29 cellular contexts compared by ENCODE assay signal in the genomic region with DNA sequence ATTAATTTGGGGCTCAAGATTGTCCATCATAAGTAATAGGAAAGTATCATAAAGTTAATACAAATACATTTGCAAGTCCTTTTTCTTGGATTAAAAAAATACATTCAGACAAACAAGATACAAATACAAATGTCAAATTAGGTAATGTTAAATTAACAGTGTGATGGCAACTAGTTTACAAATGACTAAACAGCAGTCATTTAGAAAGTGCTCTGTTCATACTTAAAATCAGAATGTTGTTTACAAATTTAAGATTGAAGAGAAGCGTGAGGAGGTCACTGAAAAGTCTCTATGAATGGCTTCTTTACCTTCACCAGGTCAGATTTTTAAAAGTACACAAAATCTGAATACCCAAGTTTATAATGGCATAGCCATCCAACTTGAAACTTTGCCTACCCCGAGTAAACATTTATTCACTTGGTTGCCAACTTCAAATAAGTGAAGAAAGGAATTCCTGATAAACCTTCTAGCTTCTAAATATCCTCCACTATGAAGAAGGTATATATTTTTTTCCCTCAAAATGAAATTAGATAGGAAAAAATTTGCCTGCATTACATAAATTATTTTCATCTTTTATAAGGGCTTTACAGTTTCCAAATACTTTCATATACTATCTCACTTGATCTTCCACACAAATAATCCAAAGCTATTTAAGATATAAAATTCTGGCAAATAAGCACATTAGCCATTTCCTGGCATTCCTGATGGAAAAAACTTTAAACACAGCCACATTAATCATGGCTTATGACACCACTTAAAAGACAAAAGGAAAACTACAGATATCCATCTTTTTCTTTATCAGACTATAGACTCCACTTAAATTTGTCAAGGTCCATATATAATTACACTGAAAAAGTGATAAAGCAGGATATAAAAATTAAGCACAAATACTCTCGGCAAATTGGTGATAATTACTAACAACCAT. TPM values are rescaled to one million over a fixed set of nuclear protein-coding genes. Genes with fewer than 3 reads are reported as not detected.
A peak's percentile ranks its signal among the peaks of the same experiment; 100 is the strongest.
DNase-seq lines count a peak whose midpoint lies in the region; ATAC-seq, FAIRE-seq and TF ChIP-seq lines count a peak whose summit lies in the region.
"Had no signal": no experiment of that assay in that cellular context is flagged by ENCODE, and none has a peak within 500 bp of the region (broad histone marks: within the 10 kb centered on the region; RNA-seq: fewer than 3 reads in every experiment).

No MANE protein-coding gene starts in this region.

- intact Hi-C loops in right lobe of liver (cut with DNase I) (no loop called here), HepG2 (cut with micrococcal nuclease; ENCODE audit: unreplicated experiment) (no loop called here), testis (cut with DNase I; ENCODE audit: low total_unique reads) (no loop called here)

- H3K27ac ChIP-seq in right lobe of liver (no peak overlapping the region), HepG2 (ENCODE audit: extremely low read length, insufficient read depth, low read length) (no peak overlapping the region), testis (no peak overlapping the region)
- H3K27ac ChIP-seq: body of pancreas, left ventricle myocardium inferior, RWPE1, thoracic aorta had no signal

- H3K36me3 ChIP-seq in right lobe of liver (no peaks in the 10 kb centered on the region), HepG2 (replicated peaks in 1 of 2; ENCODE audit: control insufficient read depth in 1 of 2, insufficient read depth in 2 of 2, low read length in 2 of 2) (peaks cover 2 to 33% of the 10 kb centered on the region in 2 experiments; a peak in 4 of 5 replicates), testis (ENCODE audit: low read depth, missing control alignments) (peaks cover 3% of the 10 kb centered on the region), BE2C (no peaks in the 10 kb centered on the region)

- H3K4me3 ChIP-seq in right lobe of liver = no peak overlapping the region
- H3K4me3 ChIP-seq in HepG2 (replicated peaks in 1 of 3; ENCODE audit: insufficient read depth in 1 of 3, low read depth in 2 of 3, low read length in 3 of 3) = no peak overlapping the region
- no peak overlapping the region for H3K4me3 ChIP-seq in testis
- H3K4me3 ChIP-seq in BE2C (ENCODE audit: low read depth, low read length) = no peak overlapping the region
- H3K4me3 ChIP-seq: body of pancreas, K562, left ventricle myocardium inferior, MG63, thoracic aorta had no signal

- no peak overlapping the region for H3K4me2 ChIP-seq in HepG2 (ENCODE audit: low read depth, low read length)

- no peaks in the 10 kb centered on the region for H3K9me3 Mint-ChIP-seq in central memory CD8-positive, alpha-beta T cell
- H3K9me3 Mint-ChIP-seq: activated T-cell treated with anti-CD3 and anti-CD28 coated beads, Interleukin-2, amount 50 U/mL, for 4 hours; CD4-positive, alpha-beta T cell; T-helper 2 cell treated with Interferon-gamma antibody and Interleukin-4, amounts not matched to agents 5 μg/mL and 100 μg/mL, for 36 hours had no signal

- H3K79me2 ChIP-seq in HepG2 (ENCODE audit: insufficient read depth, low read length) = no peaks in the 10 kb centered on the region

- H4K20me1 ChIP-seq in HepG2 (ENCODE audit: insufficient read depth, low read length) = no peaks in the 10 kb centered on the region

- POLR2A ChIA-PET in HepG2 (lab: Yijun Ruan, JAX) = no interaction called here

- H3K27ac Mint-ChIP-seq in central memory CD8-positive, alpha-beta T cell (ENCODE audit: low read depth) = peak overlapping the region; percentile 69
- H3K27ac Mint-ChIP-seq: activated CD4-positive, alpha-beta T cell treated with anti-CD3 and anti-CD28 coated beads for 36 hours; CD4-positive, alpha-beta T cell; progenitor cell of endocrine pancreas had no signal

- no peak for TF ChIP-seq CTCF in right lobe of liver (IDR thresholded peaks at IDR 0.05)
- no peak for TF ChIP-seq CTCF in HepG2 (CRISPR knock-in tag; IDR thresholded peaks at IDR 0.05)
- no peak for TF ChIP-seq CTCF in testis (IDR thresholded peaks at IDR 0.05)
- no peak for TF ChIP-seq CTCF in BE2C (IDR thresholded peaks at IDR 0.05; ENCODE audit: low read depth, low read length)

- H3K4me1 Mint-ChIP-seq in central memory CD8-positive, alpha-beta T cell = peaks cover 4% of the 10 kb centered on the region

- no peak for TF ChIP-seq RAD21 in HepG2 (CRISPR knock-in tag; IDR thresholded peaks at IDR 0.05)

- TF ChIP-seq EP300 in HepG2 (IDR thresholded peaks at IDR 0.05; ENCODE audit: low read depth in 2 of 2, low read length in 2 of 2) (no peak), HepG2 (CRISPR knock-in tag; IDR thresholded peaks at IDR 0.05; ENCODE audit: borderline replicate concordance) (no peak)

- DNase-seq in right lobe of liver (no peak), HepG2 (ENCODE audit: low spot score) (no peak), NOMO-1 treated with DMSO at 0.1 percent for 48 hours (lab: John Stamatoyannopoulos, UW; ENCODE audit: unreplicated experiment) (no peak), testis (no peak), NCI-H1092 (lab: John Stamatoyannopoulos, UW) (no peak), BE2C (no peak)
- DNase-seq in central memory CD8-positive, alpha-beta T cell (ENCODE audit: low spot score in 2 of 2) = no peak
- DNase-seq: activated CD4-positive, alpha-beta T cell treated with anti-CD3 and anti-CD28 coated beads for 36 hours; activated naive CD4-positive, alpha-beta T cell treated with Interleukin-2 at 50 U/mL for 16 hours; activated T-cell treated with anti-CD3 and anti-CD28 coated beads, Interleukin-2, amount 50 U/mL, for 4 hours; body of pancreas; CD4-positive, alpha-beta T cell; HCEC 1CT; left ventricle myocardium inferior; MG63; NCI-H1417; NCI-H2081 treated with DMSO at 0.1 percent for 48 hours; NCI-H345; NCI-H748 treated with DMSO at 0.1 percent for 48 hours; stimulated activated naive CD4-positive, alpha-beta T cell had no signal

- 54% methylated on average over 3 of the region's 3 CpGs for WGBS in right lobe of liver (ENCODE audit: insufficient coverage, low coverage, low lambda C conversion rate, missing lambda C conversion rate)
- 95% methylated on average over 3 of the region's 3 CpGs for WGBS in HepG2 (ENCODE audit: low lambda C conversion rate)
- 90 to 95% methylated on average over 3 of the region's 3 CpGs for WGBS in testis, 2 donors

- TF ChIP-seq POLR2A in right lobe of liver (IDR thresholded peaks at IDR 0.05) (no peak), HepG2 (IDR thresholded peaks at IDR 0.05; ENCODE audit: insufficient read depth in 1 of 2, low read depth in 2 of 2, low read length in 2 of 2) (no peak), testis (IDR thresholded peaks at IDR 0.05) (no peak)

- peaks cover 40% of the 10 kb centered on the region for H3K36me3 Mint-ChIP-seq in central memory CD8-positive, alpha-beta T cell (ENCODE audit: insufficient read depth)

- no peak overlapping the region for H3K9ac ChIP-seq in HepG2 (ENCODE audit: insufficient read depth, low read depth, low read length)

- H3K4me1 ChIP-seq in right lobe of liver = peaks cover 0 to 15% (median 3%) of the 10 kb centered on the region in 4 donors
- peaks cover 30% of the 10 kb centered on the region for H3K4me1 ChIP-seq in HepG2 (ENCODE audit: insufficient read depth, low read length)
- H3K4me1 ChIP-seq in testis = no peaks in the 10 kb centered on the region
- H3K4me1 ChIP-seq in BE2C = no peaks in the 10 kb centered on the region
- H3K4me1 ChIP-seq: body of pancreas, left ventricle myocardium inferior had no signal

- no TSS peak for BruUV-seq in HepG2 (replicated peaks; lab: Mats Ljungman, UMichigan)

- FAIRE-seq in HepG2 (lab: Jason Lieb, UNC) = no peak
- FAIRE-seq: A204.1, islet of Langerhans, K562, urothelium cell line had no signal

- CTCF ChIA-PET in HepG2 (lab: Yijun Ruan, JAX; ENCODE audit: low intra/inter-chr PET ratio, low total read pairs) = no interaction called here

- H3K9me3 ChIP-seq in right lobe of liver = no peaks in the 10 kb centered on the region
- H3K9me3 ChIP-seq in HepG2 (ENCODE audit: low read length) = no peaks in the 10 kb centered on the region
- no peaks in the 10 kb centered on the region for H3K9me3 ChIP-seq in testis
- no peaks in the 10 kb centered on the region for H3K9me3 ChIP-seq in BE2C
- H3K9me3 ChIP-seq: body of pancreas, left ventricle myocardium inferior, MG63, thoracic aorta had no signal

- no peak overlapping the region for H2AFZ ChIP-seq in HepG2 (ENCODE audit: low read length)

- H3K27me3 ChIP-seq in right lobe of liver (no peaks in the 10 kb centered on the region), HepG2 (ENCODE audit: control insufficient read depth in 1 of 2, insufficient read depth in 2 of 2, low read length in 2 of 2) (no peaks in the 10 kb centered on the region), testis (no peaks in the 10 kb centered on the region), BE2C (no peaks in the 10 kb centered on the region)
- H3K27me3 ChIP-seq: body of pancreas, MG63 had no signal

- ATAC-seq in right lobe of liver (peak in 3 of 4 donors; percentile 57 to 72 (median 61)), HepG2 (no peak), HG02938 (IDR thresholded peaks at IDR 0.05; ENCODE audit: unreplicated experiment) (peak; percentile 65)
- ATAC-seq in central memory CD8-positive, alpha-beta T cell (replicated peaks; ENCODE audit: extremely low read depth, poor library complexity, severe bottlenecking) = no peak
- ATAC-seq: activated CD4-positive, alpha-beta T cell treated with anti-CD3 and anti-CD28 coated beads for 36 hours; activated T-cell treated with anti-CD3 and anti-CD28 coated beads, Interleukin-2, amount 50 U/mL, for 4 hours; body of pancreas; K562 had no signal

- in situ Hi-C loops in HepG2 (cut with HindIII; ENCODE audit: extremely low pct_ligation_motif_present, low pct_unique_long_range_greater_than_20kb) = no loop called here

- no peak overlapping the region for H3K4me3 Mint-ChIP-seq in central memory CD8-positive, alpha-beta T cell
- H3K4me3 Mint-ChIP-seq: activated CD4-positive, alpha-beta T cell treated with anti-CD3 and anti-CD28 coated beads for 36 hours; activated T-cell treated with anti-CD3 and anti-CD28 coated beads, Interleukin-2, amount 50 U/mL, for 4 hours; CD4-positive, alpha-beta T cell; T-helper 2 cell treated with Interferon-gamma antibody and Interleukin-4, amounts not matched to agents 5 μg/mL and 100 μg/mL, for 36 hours had no signal

- H3K27me3 Mint-ChIP-seq in central memory CD8-positive, alpha-beta T cell = no peaks in the 10 kb centered on the region
- H3K27me3 Mint-ChIP-seq: activated CD4-positive, alpha-beta T cell treated with anti-CD3 and anti-CD28 coated beads for 36 hours; CD4-positive, alpha-beta T cell; progenitor cell of endocrine pancreas had no signal

RNA-seq across cellular contexts. Expression of gene NEK10, which starts 11.5 kb away (rescaled TPM):
- 1 to 10 TPM in 3 of 6 experiments, under 1 TPM in 3; 0.43 to 2.5 (median 0.87) TPM for total RNA-seq in right lobe of liver
- total RNA-seq in HepG2 (2016; rRNA removed; fragmentation: Illumina TruSeq; extraction: Trizol) = 14.2 and 15.0 TPM in 2 replicates
- total RNA-seq in HepG2 (2016; cell fraction: cytosol; rRNA removed; fragmentation: Illumina TruSeq; extraction: Trizol; ENCODE audit: low read depth) = 10.7 and 11.1 TPM in 2 replicates
- 13.1 and 15.6 TPM in 2 replicates for total RNA-seq in HepG2 (2016; cell fraction: insoluble cytoplasmic fraction; rRNA removed; fragmentation: Illumina TruSeq; extraction: Trizol)
- total RNA-seq in HepG2 (2016; cell fraction: membrane; rRNA removed; fragmentation: Illumina TruSeq; extraction: Trizol) = 6.9 and 9.2 TPM in 2 replicates
- total RNA-seq in HepG2 (2016; cell fraction: nucleus; rRNA removed; fragmentation: Illumina TruSeq; extraction: Trizol) = 33.9 and 37.7 TPM in 2 replicates
- 2.3 and 2.8 TPM in 2 replicates for polyA plus RNA-seq in HepG2 (2011; rRNA removed)
- 1.3 TPM in 2 replicates for polyA plus RNA-seq in HepG2 (2011; cell fraction: cytosol; rRNA removed)
- 4.3 and 4.4 TPM in 2 replicates for polyA plus RNA-seq in HepG2 (2011; cell fraction: nucleus; rRNA removed)
- 3.2 and 3.8 TPM in 2 replicates for polyA plus RNA-seq in HepG2 (2012)
- 0.54 and 0.58 TPM in 2 replicates for polyA plus RNA-seq in HepG2 (2016; cell fraction: cytosol; fragmentation: Illumina TruSeq; extraction: Trizol; ENCODE audit: low read depth)
- 4.4 and 4.9 TPM in 2 replicates for polyA plus RNA-seq in HepG2 (2016; cell fraction: insoluble cytoplasmic fraction; fragmentation: Illumina TruSeq; extraction: Trizol; ENCODE audit: low read depth)
- polyA plus RNA-seq in HepG2 (2016; cell fraction: membrane; fragmentation: Illumina TruSeq; extraction: Trizol; ENCODE audit: low read depth) = 1.8 and 1.9 TPM in 2 replicates
- 10.4 and 12.9 TPM in 2 replicates for polyA plus RNA-seq in HepG2 (2016; cell fraction: nucleus; fragmentation: Illumina TruSeq; extraction: Trizol; ENCODE audit: insufficient read depth, low read depth)
- 2.6 and 3.5 TPM in 2 replicates for polyA minus RNA-seq in HepG2 (2011; rRNA and poly(A)+ RNA removed; ENCODE audit: low replicate concordance)
- 1.8 and 3.3 TPM in 2 replicates for polyA minus RNA-seq in HepG2 (2011; cell fraction: cytosol; rRNA and poly(A)+ RNA removed)
- 32.0 and 40.3 TPM in 2 replicates for polyA minus RNA-seq in HepG2 (2011; cell fraction: nucleus; rRNA and poly(A)+ RNA removed)
- 10 to 100 TPM; 29.5 to 56.9 TPM for total RNA-seq in testis
- polyA plus RNA-seq in testis (ENCODE audit: insufficient read depth, low read depth, low replicate concordance) = 83.2 TPM
- not detected for polyA plus RNA-seq in BE2C (2012; ENCODE audit: insufficient read depth, insufficient read length, low read depth)
- polyA plus RNA-seq: K562 had no signal

Comparison
In these comparisons a context has a peak if more than half of its experiments do, and no peak if none do; other contexts are left out.
1. ATAC-seq: peak in right lobe of liver (3 of 4) and HG02938 (single experiment); none in HepG2 (single experiment) and central memory CD8-positive, alpha-beta T cell (single experiment).